In genomic region chr4:102589743-102590142, GRCh38 we compare ENCODE assay signal across 18 cellular contexts.
A peak's percentile ranks its signal among the peaks of the same experiment; 100 is the strongest.
DNase-seq lines count a peak whose midpoint lies in the region; ATAC-seq, FAIRE-seq and TF ChIP-seq lines count a peak whose summit lies in the region.
"Had no signal": no experiment of that assay in that cellular context is flagged by ENCODE, and none has a peak within 500 bp of the region (broad histone marks: within the 10 kb centered on the region; RNA-seq: fewer than 3 reads in every experiment).

No MANE protein-coding gene starts in this region.

- H3K4me1 Mint-ChIP-seq in CD4-positive, CD25-positive, alpha-beta regulatory T cell, result peaks cover 52 to 84% (median 66%) of the 10 kb centered on the region in 4 donors
- H3K4me1 Mint-ChIP-seq in CD8-positive, alpha-beta T cell (ENCODE audit: low read depth), result peaks cover 88% of the 10 kb centered on the region
- peaks cover 45 to 73% of the 10 kb centered on the region in 2 donors for H3K4me1 Mint-ChIP-seq in effector memory CD8-positive, alpha-beta T cell (ENCODE audit: low read depth in 2 of 2)
- H3K4me1 Mint-ChIP-seq in CD14-positive monocyte, result peaks cover 19% of the 10 kb centered on the region

- no peak for FAIRE-seq in H54 (lab: Jason Lieb, UNC)

- H3K27me3 ChIP-seq in CD4-positive, CD25-positive, alpha-beta regulatory T cell (ENCODE audit: control insufficient read depth, insufficient read depth, low read length), result no peaks in the 10 kb centered on the region
- H3K27me3 ChIP-seq in CD8-positive, alpha-beta T cell (ENCODE audit: insufficient read depth, low read length), result no peaks in the 10 kb centered on the region
- H3K27me3 ChIP-seq: neutrophil, stomach, transverse colon had no signal

- TF ChIP-seq CTCF in CD8-positive, alpha-beta T cell (IDR thresholded peaks at IDR 0.05), result no peak
- TF ChIP-seq CTCF in CD14-positive monocyte (IDR thresholded peaks at IDR 0.05), result no peak

- peaks cover 47% of the 10 kb centered on the region for H3K36me3 Mint-ChIP-seq in CD4-positive, CD25-positive, alpha-beta regulatory T cell
- H3K36me3 Mint-ChIP-seq in CD8-positive, alpha-beta T cell, result peaks cover 78% of the 10 kb centered on the region
- H3K36me3 Mint-ChIP-seq in effector memory CD8-positive, alpha-beta T cell (ENCODE audit: insufficient read depth), result peaks cover 19% of the 10 kb centered on the region
- H3K36me3 Mint-ChIP-seq in CD14-positive monocyte, result peaks cover 81 to 83% of the 10 kb centered on the region in 2 donors

- TF ChIP-seq POLR2A in H54 (IDR thresholded peaks at IDR 0.05; ENCODE audit: low read depth, low read length), result no peak

- POLR2A ChIA-PET in CD8-positive, alpha-beta T cell (lab: Charles Lee), result interaction anchor here (1.2 kb wide), 1 partner anchor 83 kb away, joined by 3 read pairs; no protein-coding TSS in a partner anchor

- no peak for ATAC-seq in CD4-positive, CD25-positive, alpha-beta regulatory T cell (ENCODE audit: low read depth in 2 of 2)
- no peak for ATAC-seq in CD8-positive, alpha-beta T cell
- ATAC-seq in HG03280 (IDR thresholded peaks at IDR 0.05; ENCODE audit: unreplicated experiment) (peak; percentile 45), HG03469 (IDR thresholded peaks at IDR 0.05; ENCODE audit: unreplicated experiment) (no peak)
- ATAC-seq in effector memory CD8-positive, alpha-beta T cell (replicated peaks), result peak; percentile 36
- ATAC-seq: mucosa of descending colon had no signal

- peak overlapping the region; percentile 12 to 62 (median 22) for H3K27ac Mint-ChIP-seq in CD4-positive, CD25-positive, alpha-beta regulatory T cell
- H3K27ac Mint-ChIP-seq in CD8-positive, alpha-beta T cell, result peak overlapping the region; percentile 75
- H3K27ac Mint-ChIP-seq in effector memory CD8-positive, alpha-beta T cell, result peak overlapping the region; percentile 65
- peak overlapping the region in 2 of 7 donors; percentile 2 to 9 for H3K27ac Mint-ChIP-seq in CD14-positive monocyte

- H3K4me1 ChIP-seq in CD4-positive, CD25-positive, alpha-beta regulatory T cell (ENCODE audit: control insufficient read depth, insufficient read depth, low read length, poor library complexity, severe bottlenecking), result peaks cover 39% of the 10 kb centered on the region
- H3K4me1 ChIP-seq in CD8-positive, alpha-beta T cell (ENCODE audit: insufficient read depth, low read length), result peaks cover 87% of the 10 kb centered on the region
- H3K4me1 ChIP-seq: stomach, transverse colon had no signal

- no peaks in the 10 kb centered on the region for H3K27me3 Mint-ChIP-seq in CD4-positive, CD25-positive, alpha-beta regulatory T cell
- H3K27me3 Mint-ChIP-seq in CD8-positive, alpha-beta T cell (ENCODE audit: low read depth), result no peaks in the 10 kb centered on the region
- H3K27me3 Mint-ChIP-seq in effector memory CD8-positive, alpha-beta T cell, result no peaks in the 10 kb centered on the region
- H3K27me3 Mint-ChIP-seq in CD14-positive monocyte (ENCODE audit: low read depth in 3 of 3), result no peaks in the 10 kb centered on the region

- CTCF ChIA-PET in CD8-positive, alpha-beta T cell (lab: Charles Lee), result no interaction called here

- intact Hi-C loops in CD8-positive, alpha-beta T cell (cut with DNase I, micrococcal nuclease), result loop anchor here in 1 of 2 experiments (5.0 kb wide), 1 partner anchor 87 kb away; the partner anchor contains the start of gene NFKB1
- intact Hi-C loops in CD14-positive monocyte (cut with micrococcal nuclease), result no loop called here

- peaks cover 23% of the 10 kb centered on the region for H3K36me3 ChIP-seq in CD4-positive, CD25-positive, alpha-beta regulatory T cell (ENCODE audit: control insufficient read depth, insufficient read depth, low read length)
- peaks cover 5% of the 10 kb centered on the region for H3K36me3 ChIP-seq in CD8-positive, alpha-beta T cell (ENCODE audit: insufficient read depth, low read length)

- peak in 1 of 3 donors; percentile 57 for DNase-seq in CD4-positive, CD25-positive, alpha-beta regulatory T cell
- DNase-seq in CD8-positive, alpha-beta T cell, result no peak
- DNase-seq in effector memory CD8-positive, alpha-beta T cell, result no peak
- no peak for DNase-seq in H54 (ENCODE audit: insufficient read length, low spot score)
- no peak for DNase-seq in CD14-positive monocyte (ENCODE audit: low spot score)
- DNase-seq: activated CD4-positive, alpha-beta T cell treated with anti-CD3 and anti-CD28 coated beads, Interleukin-2, amount 50 U/mL, for 1 hour; anterior cingulate cortex; DMS79 treated with DMSO at 0.1 percent for 48 hours; mucosa of descending colon; NCI-H1436 treated with DMSO at 0.1 percent for 48 hours; NCI-H69; stimulated activated CD4-positive, alpha-beta T cell treated with anti-CD3 and anti-CD28 coated beads, Interleukin-2, amount 100 ng/mL, for 24 hours; stomach; transverse colon had no signal

- peak overlapping the region; percentile 28 for H3K4me3 ChIP-seq in CD4-positive, CD25-positive, alpha-beta regulatory T cell (ENCODE audit: low read depth, low read length)
- no peak overlapping the region for H3K4me3 ChIP-seq in CD8-positive, alpha-beta T cell (ENCODE audit: low read depth, low read length)
- H3K4me3 ChIP-seq: mucosa of descending colon, stomach, transverse colon had no signal

- peaks cover 0 to 2% (median 0%) of the 10 kb centered on the region in 7 donors for H3K9me3 Mint-ChIP-seq in CD4-positive, CD25-positive, alpha-beta regulatory T cell
- H3K9me3 Mint-ChIP-seq in CD8-positive, alpha-beta T cell, result peaks cover 3% of the 10 kb centered on the region
- no peaks in the 10 kb centered on the region for H3K9me3 Mint-ChIP-seq in effector memory CD8-positive, alpha-beta T cell
- H3K9me3 Mint-ChIP-seq in CD14-positive monocyte, result peaks cover 0 to 4% (median 2%) of the 10 kb centered on the region in 7 donors

- no peak overlapping the region for H3K27ac ChIP-seq in CD4-positive, CD25-positive, alpha-beta regulatory T cell (ENCODE audit: insufficient read depth, low read length, poor library complexity, severe bottlenecking)
- H3K27ac ChIP-seq in CD8-positive, alpha-beta T cell (ENCODE audit: low read depth, low read length), result no peak overlapping the region
- H3K27ac ChIP-seq: epithelial cell of prostate, neutrophil, stomach, transverse colon had no signal

- peak overlapping the region in 2 of 4 donors; percentile 6 to 65 for H3K4me3 Mint-ChIP-seq in CD4-positive, CD25-positive, alpha-beta regulatory T cell
- peak overlapping the region; percentile 35 for H3K4me3 Mint-ChIP-seq in CD8-positive, alpha-beta T cell
- H3K4me3 Mint-ChIP-seq in effector memory CD8-positive, alpha-beta T cell, result peak overlapping the region; percentile 4 to 12
- no peak overlapping the region for H3K4me3 Mint-ChIP-seq in CD14-positive monocyte

- H3K9me3 ChIP-seq in CD4-positive, CD25-positive, alpha-beta regulatory T cell (ENCODE audit: control insufficient read depth in 2 of 2, low read length in 2 of 2), result no peaks in the 10 kb centered on the region
- no peaks in the 10 kb centered on the region for H3K9me3 ChIP-seq in CD8-positive, alpha-beta T cell (ENCODE audit: low read length)
- H3K9me3 ChIP-seq: mucosa of descending colon, neutrophil, stomach, transverse colon had no signal

Comparison
In these comparisons a context has a peak if more than half of its experiments do, and no peak if none do; other contexts are left out.
1. ATAC-seq: peak in HG03280 (single experiment) and effector memory CD8-positive, alpha-beta T cell (single experiment); none in CD4-positive, CD25-positive, alpha-beta regulatory T cell (0 of 2), CD8-positive, alpha-beta T cell (single experiment) and HG03469 (single experiment).
2. H3K4me3 Mint-ChIP-seq: peak in CD8-positive, alpha-beta T cell (single experiment) and effector memory CD8-positive, alpha-beta T cell (2 of 2); none in CD14-positive monocyte (0 of 2).